ENCODE assay signal across 8 cellular contexts in genomic region chr11:67507891-67508485, GRCh38. TPM values are rescaled to one million over a fixed set of nuclear protein-coding genes. Genes with fewer than 3 reads are reported as not detected.
A peak's percentile ranks its signal among the peaks of the same experiment; 100 is the strongest.
DNase-seq lines count a peak whose midpoint lies in the region; ATAC-seq and TF ChIP-seq lines count a peak whose summit lies in the region.

A gene with protein sequence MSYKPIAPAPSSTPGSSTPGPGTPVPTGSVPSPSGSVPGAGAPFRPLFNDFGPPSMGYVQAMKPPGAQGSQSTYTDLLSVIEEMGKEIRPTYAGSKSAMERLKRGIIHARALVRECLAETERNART (minus strand): TSS chr11:67508162. CDS start chr11:67508082, 80 bp downstream.

- peaks cover 9% of the 10 kb centered on the region for H3K79me2 ChIP-seq in ACC112 (ENCODE audit: control insufficient read depth, insufficient read depth, low read length, unreplicated experiment)

- H3K9me3 ChIP-seq in breast epithelium: no peaks in the 10 kb centered on the region
- no peaks in the 10 kb centered on the region for H3K9me3 ChIP-seq in iPS-18c (ENCODE audit: control insufficient read depth, insufficient read depth, low read length)

- H3K4me1 ChIP-seq in ACC112 (ENCODE audit: control insufficient read depth, insufficient read depth, low read length, unreplicated experiment) (peaks cover 25% of the 10 kb centered on the region), breast epithelium (peaks cover 17 to 27% of the 10 kb centered on the region in 2 donors)

- ATAC-seq in GM18870 (IDR thresholded peaks at IDR 0.05; ENCODE audit: unreplicated experiment) (peak; percentile 71), HG03135 (IDR thresholded peaks at IDR 0.05; ENCODE audit: unreplicated experiment) (peak; percentile 66)

- H2AFZ ChIP-seq in ACC112 (ENCODE audit: low read length, unreplicated experiment): peak within 1 kb of the TSS; percentile 97

- no peak for TF ChIP-seq CTCF in VCaP (conservative IDR thresholded peaks at IDR 0.05)
- no peak for TF ChIP-seq CTCF in breast epithelium (IDR thresholded peaks at IDR 0.05)

- intact Hi-C loops in breast epithelium (cut with DNase I; ENCODE audit: low total_unique reads): loop anchor here (10.0 kb wide), 1 partner anchor 113 kb away; the partner anchor contains the start of gene RAD9A

- H3K27me3 ChIP-seq in ACC112 (ENCODE audit: insufficient read depth, low read length) (no peaks in the 10 kb centered on the region), breast epithelium (no peaks in the 10 kb centered on the region)

- peak; percentile 44 for TF ChIP-seq POLR2A in breast epithelium (IDR thresholded peaks at IDR 0.05)

- H3K4me3 ChIP-seq in ACC112 (ENCODE audit: low read depth, low read length) (peak within 1 kb of the TSS; percentile 81), breast epithelium (peak within 1 kb of the TSS; percentile 55 to 82 (median 77)), iPS-18c (ENCODE audit: insufficient read depth, low read depth, low read length) (peak within 1 kb of the TSS; percentile 92), skin epidermis (peak within 1 kb of the TSS; percentile 54 to 86 (median 68))

- H3K27ac ChIP-seq in ACC112 (ENCODE audit: low read depth, low read length) (peak within 1 kb of the TSS; percentile 81), VCaP (peak within 1 kb of the TSS; percentile 93), breast epithelium (peak within 1 kb of the TSS; percentile 98), skin epidermis (peak within 1 kb of the TSS; percentile 63 to 98 (median 93))

- H3K36me3 ChIP-seq in ACC112 (ENCODE audit: insufficient read depth, low read length): no peaks in the 10 kb centered on the region
- no peaks in the 10 kb centered on the region for H3K36me3 ChIP-seq in breast epithelium

- DNase-seq in NCI-H2196 treated with DMSO at 0.1 percent for 48 hours (lab: John Stamatoyannopoulos, UW; ENCODE audit: unreplicated experiment) (peak; percentile 97), breast epithelium (ENCODE audit: low spot score in 2 of 2) (peak; percentile 99)

RNA-seq across cellular contexts. Expression of the gene that starts here (rescaled TPM):
- 10 to 100 TPM; 32.1 to 35.4 (median 32.8) TPM for total RNA-seq in breast epithelium

Comparison
In these comparisons a context has a peak if more than half of its experiments do, and no peak if none do; other contexts are left out.
1. Peak in every context shown above with its lines: DNase-seq, ATAC-seq, H3K4me3 ChIP-seq and H3K27ac ChIP-seq.